Comparison of ENCODE assay signal across 8 cellular contexts in genomic region chr9:16727452-16728127, GRCh38.
DNase-seq lines count a peak whose midpoint lies in the region; ATAC-seq and TF ChIP-seq lines count a peak whose summit lies in the region.

No MANE protein-coding gene starts in this region.

- H3K27ac ChIP-seq in ectodermal cell (ENCODE audit: insufficient read depth, low read depth, low read length, poor library complexity, severe bottlenecking): peak overlapping the region; percentile 74
- H3K27ac ChIP-seq in lung (ENCODE audit: low read depth in 1 of 2, low read length in 1 of 2): peak overlapping the region in 1 of 2 donors; percentile 83
- peak overlapping the region; percentile 84 for H3K27ac ChIP-seq in upper lobe of right lung

- H3K9me3 ChIP-seq in ectodermal cell (ENCODE audit: control insufficient read depth, low read length): no peaks in the 10 kb centered on the region
- no peaks in the 10 kb centered on the region for H3K9me3 ChIP-seq in lung (ENCODE audit: control insufficient read depth in 2 of 2, insufficient read depth in 1 of 2, low read length in 1 of 2)
- H3K9me3 ChIP-seq in upper lobe of right lung: no peaks in the 10 kb centered on the region

- no peaks in the 10 kb centered on the region for H3K27me3 ChIP-seq in ectodermal cell (ENCODE audit: control insufficient read depth, insufficient read depth, low read length, poor library complexity, severe bottlenecking)
- H3K27me3 ChIP-seq in lung (ENCODE audit: control insufficient read depth, insufficient read depth): no peaks in the 10 kb centered on the region
- no peaks in the 10 kb centered on the region for H3K27me3 ChIP-seq in upper lobe of right lung

- no peaks in the 10 kb centered on the region for H3K4me1 Mint-ChIP-seq in stimulated activated effector memory CD8-positive, alpha-beta T cell treated with anti-CD3 and anti-CD28 coated beads, Interleukin-12 subunit alpha, Interleukin-12 subunit beta, amount 100 ng/mL, for 72 hours

- H3K4me3 ChIP-seq in ectodermal cell (ENCODE audit: insufficient read depth, low read depth, low read length): peak overlapping the region; percentile 63
- peak overlapping the region; percentile 52 for H3K4me3 ChIP-seq in lung
- H3K4me3 ChIP-seq in upper lobe of right lung: peak overlapping the region; percentile 61

- H3K4me3 Mint-ChIP-seq in stimulated activated effector memory CD8-positive, alpha-beta T cell treated with anti-CD3 and anti-CD28 coated beads, Interleukin-12 subunit alpha, Interleukin-12 subunit beta, amount 100 ng/mL, for 72 hours: no peak overlapping the region

- no peaks in the 10 kb centered on the region for H3K9me3 Mint-ChIP-seq in stimulated activated effector memory CD8-positive, alpha-beta T cell treated with anti-CD3 and anti-CD28 coated beads, Interleukin-12 subunit alpha, Interleukin-12 subunit beta, amount 100 ng/mL, for 72 hours

- H3K4me1 ChIP-seq in ectodermal cell (ENCODE audit: control insufficient read depth, insufficient read depth, low read length) (peaks cover 4% of the 10 kb centered on the region), lung (ENCODE audit: control insufficient read depth in 2 of 2, insufficient read depth in 2 of 2, low read length in 2 of 2) (peaks cover 0 to 2% of the 10 kb centered on the region in 2 donors), upper lobe of right lung (peaks cover 16% of the 10 kb centered on the region)

- no peaks in the 10 kb centered on the region for H3K36me3 ChIP-seq in ectodermal cell (ENCODE audit: control insufficient read depth, insufficient read depth, low read length)
- H3K36me3 ChIP-seq in lung (ENCODE audit: control insufficient read depth in 2 of 2, insufficient read depth in 2 of 2, low read length in 2 of 2): no peaks in the 10 kb centered on the region
- no peaks in the 10 kb centered on the region for H3K36me3 ChIP-seq in upper lobe of right lung

- intact Hi-C loops in upper lobe of right lung (cut with DNase I): no loop called here

- H3K27ac Mint-ChIP-seq in stimulated activated effector memory CD8-positive, alpha-beta T cell treated with anti-CD3 and anti-CD28 coated beads, Interleukin-12 subunit alpha, Interleukin-12 subunit beta, amount 100 ng/mL, for 72 hours: no peak overlapping the region

- DNase-seq in NCI-H1092 treated with DMSO at 0.1 percent for 48 hours (lab: John Stamatoyannopoulos, UW) (peak; percentile 86), NCI-H1092 (lab: John Stamatoyannopoulos, UW) (no peak), lung (ENCODE audit: low spot score) (no peak), upper lobe of right lung (no peak), COLO668 (lab: John Stamatoyannopoulos, UW; ENCODE audit: unreplicated experiment) (no peak), UCSD-AML1 (lab: John Stamatoyannopoulos, UW; ENCODE audit: unreplicated experiment) (no peak)
- DNase-seq in stimulated activated effector memory CD8-positive, alpha-beta T cell treated with anti-CD3 and anti-CD28 coated beads, Interleukin-12 subunit alpha, Interleukin-12 subunit beta, amount 100 ng/mL, for 72 hours (ENCODE audit: low spot score in 2 of 2): no peak

- TF ChIP-seq CTCF in lung (IDR thresholded peaks at IDR 0.05; ENCODE audit: control extremely low read depth, extremely low read depth) (no peak), upper lobe of right lung (IDR thresholded peaks at IDR 0.05) (no peak)

- H3K36me3 Mint-ChIP-seq in stimulated activated effector memory CD8-positive, alpha-beta T cell treated with anti-CD3 and anti-CD28 coated beads, Interleukin-12 subunit alpha, Interleukin-12 subunit beta, amount 100 ng/mL, for 72 hours: no peaks in the 10 kb centered on the region

- no peak for ATAC-seq in lung (ENCODE audit: insufficient read depth, low FRiP score)
- ATAC-seq in upper lobe of right lung: no peak
- ATAC-seq in stimulated activated effector memory CD8-positive, alpha-beta T cell treated with anti-CD3 and anti-CD28 coated beads, Interleukin-12 subunit alpha, Interleukin-12 subunit beta, amount 100 ng/mL, for 72 hours: no peak

- 21 to 23% methylated on average over 6 of the region's 6 CpGs for WGBS in ectodermal cell, 2 experiments
- 34 to 38% methylated on average over 6 of the region's 6 CpGs for WGBS in lung, 2 donors
